19 cellular contexts compared by ENCODE assay signal in the genomic region with DNA sequence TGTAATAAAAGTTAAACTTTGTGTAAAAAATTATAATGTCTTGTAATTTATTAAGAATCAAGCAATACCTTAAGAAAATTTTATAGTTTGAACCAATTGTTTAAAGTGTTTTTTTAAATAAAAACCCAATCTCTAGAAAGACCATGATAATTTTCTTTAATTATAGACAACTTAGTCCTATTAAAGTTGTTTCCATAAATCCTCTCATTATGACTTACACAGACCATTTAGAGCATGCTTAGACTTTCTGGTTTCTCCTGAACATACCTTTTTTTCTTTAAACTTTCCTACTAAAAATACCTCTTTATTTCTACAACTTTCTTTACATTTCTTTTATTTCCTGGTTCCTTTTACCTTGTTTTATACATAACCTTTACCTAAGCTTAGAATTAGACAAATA.
A peak's percentile ranks its signal among the peaks of the same experiment; 100 is the strongest.
DNase-seq lines count a peak whose midpoint lies in the region; ATAC-seq, FAIRE-seq and TF ChIP-seq lines count a peak whose summit lies in the region.
"Had no signal": no experiment of that assay in that cellular context is flagged by ENCODE, and none has a peak within 500 bp of the region (broad histone marks: within the 10 kb centered on the region; RNA-seq: fewer than 3 reads in every experiment).

No MANE protein-coding gene starts in this region.

- DNase-seq in DMS53 (lab: John Stamatoyannopoulos, UW) (peak; percentile 10), DMS53 treated with DMSO at 0.1 percent for 48 hours (lab: John Stamatoyannopoulos, UW; ENCODE audit: unreplicated experiment) (no peak), pancreas (no peak), T-helper 9 cell (no peak), HK-2 (ENCODE audit: unreplicated experiment) (no peak), natural killer cell (no peak)
- DNase-seq: CD4-positive, alpha-beta memory T cell; DMS153; DND-41; EL; GOT3; H7 had no signal

- peaks cover 16% of the 10 kb centered on the region for H3K36me3 Mint-ChIP-seq in natural killer cell
- H3K36me3 Mint-ChIP-seq: CD14-positive monocyte; CD4-positive, alpha-beta memory T cell had no signal

- intact Hi-C loops in pancreas (cut with DNase I) (no loop called here), natural killer cell (cut with micrococcal nuclease) (no loop called here)

- H3K27ac Mint-ChIP-seq in natural killer cell = no peak overlapping the region
- H3K27ac Mint-ChIP-seq: CD14-positive monocyte; CD4-positive, alpha-beta memory T cell had no signal

- H3K9me3 Mint-ChIP-seq in natural killer cell = peaks cover 6 to 7% of the 10 kb centered on the region in 2 donors

- no peaks in the 10 kb centered on the region for H3K4me1 Mint-ChIP-seq in natural killer cell
- H3K4me1 Mint-ChIP-seq: CD14-positive monocyte; CD4-positive, alpha-beta memory T cell had no signal

- H3K27ac ChIP-seq in HUES48 (ENCODE audit: low read depth, low read length) (no peak overlapping the region), pancreas (no peak overlapping the region)
- H3K27ac ChIP-seq: 22Rv1, BLaER1 had no signal

- no peak overlapping the region for H3K4me3 Mint-ChIP-seq in natural killer cell
- H3K4me3 Mint-ChIP-seq: CD14-positive monocyte; CD4-positive, alpha-beta memory T cell had no signal

- H3K27me3 ChIP-seq in HUES48 (ENCODE audit: control insufficient read depth, insufficient read depth, low read length) = no peaks in the 10 kb centered on the region
- no peaks in the 10 kb centered on the region for H3K27me3 ChIP-seq in pancreas

- H3K36me3 ChIP-seq in HUES48 (ENCODE audit: control insufficient read depth, insufficient read depth, low read length) (no peaks in the 10 kb centered on the region), pancreas (no peaks in the 10 kb centered on the region)
- H3K36me3 ChIP-seq: BLaER1 had no signal

- H3K4me3 ChIP-seq in HUES48 (ENCODE audit: low read depth, low read length) (peak overlapping the region; percentile 39; the same call in 1 of the 2 replicates), pancreas (no peak overlapping the region)
- H3K4me3 ChIP-seq: BLaER1 had no signal

- H3K4me1 ChIP-seq in HUES48 (ENCODE audit: control insufficient read depth, insufficient read depth, low read length) = no peaks in the 10 kb centered on the region
- H3K4me1 ChIP-seq in pancreas = no peaks in the 10 kb centered on the region
- H3K4me1 ChIP-seq: BLaER1 had no signal

- no peaks in the 10 kb centered on the region for H3K27me3 Mint-ChIP-seq in natural killer cell (ENCODE audit: low read depth in 2 of 2)
- H3K27me3 Mint-ChIP-seq: CD4-positive, alpha-beta memory T cell had no signal

- FAIRE-seq in colon (lab: Jason Lieb, UNC) (peak; percentile 97), pancreas (lab: Jason Lieb, UNC) (peak; percentile 86)
- FAIRE-seq: GM12891 had no signal

- H3K9me3 ChIP-seq in HUES48 (ENCODE audit: control insufficient read depth, insufficient read depth, low read length) (peaks cover 60% of the 10 kb centered on the region), pancreas (no peaks in the 10 kb centered on the region)

- H3K9ac ChIP-seq in HUES48 (ENCODE audit: low read depth, low read length) = no peak overlapping the region
- H3K9ac ChIP-seq: BLaER1 had no signal

- ATAC-seq in pancreas = no peak
- no peak for ATAC-seq in natural killer cell
- ATAC-seq: HCT116 had no signal

- TF ChIP-seq CTCF in pancreas (IDR thresholded peaks at IDR 0.05) (no peak), natural killer cell (IDR thresholded peaks at IDR 0.05) (no peak)
